In genomic region chr7:150356265-150356897, GRCh38 we compare ENCODE assay signal across 8 cellular contexts. TPM values are rescaled to one million over a fixed set of nuclear protein-coding genes. Genes with fewer than 3 reads are reported as not detected.
DNase-seq lines count a peak whose midpoint lies in the region; ATAC-seq and TF ChIP-seq lines count a peak whose summit lies in the region.

No MANE protein-coding gene starts in this region.

- H3K36me3 Mint-ChIP-seq in activated T-cell treated with anti-CD3 and anti-CD28 coated beads, Interleukin-2, amount 50 U/mL, for 24 hours (ENCODE audit: low read depth) = no peaks in the 10 kb centered on the region
- H3K36me3 Mint-ChIP-seq in activated B cell treated with CpG ODN at 0.5 μM for 24 hours (ENCODE audit: low read depth) = no peaks in the 10 kb centered on the region

- H3K9me3 Mint-ChIP-seq in activated T-cell treated with anti-CD3 and anti-CD28 coated beads, Interleukin-2, amount 50 U/mL, for 24 hours = no peaks in the 10 kb centered on the region
- no peaks in the 10 kb centered on the region for H3K9me3 Mint-ChIP-seq in activated B cell treated with CpG ODN at 0.5 μM for 24 hours

- peak overlapping the region; percentile 33 for H3K27ac Mint-ChIP-seq in activated T-cell treated with anti-CD3 and anti-CD28 coated beads, Interleukin-2, amount 50 U/mL, for 24 hours
- H3K27ac Mint-ChIP-seq in activated B cell treated with CpG ODN at 0.5 μM for 24 hours = no peak overlapping the region

- CTCF ChIA-PET in activated B cell treated with CpG ODN at 0.5 μM for 24 hours (lab: Charles Lee) = interaction anchor here (0.7 to 5.1 kb wide), 12 partner anchors 9 to 93 kb away, joined by 3 to 24 read pairs (median 5); a partner anchor contains a TSS

- no peak overlapping the region for H3K4me3 Mint-ChIP-seq in activated T-cell treated with anti-CD3 and anti-CD28 coated beads, Interleukin-2, amount 50 U/mL, for 24 hours
- no peak overlapping the region for H3K4me3 Mint-ChIP-seq in activated B cell treated with CpG ODN at 0.5 μM for 24 hours

- POLR2A ChIA-PET in activated B cell treated with CpG ODN at 0.5 μM for 24 hours (lab: Charles Lee) = interaction anchor here (0.6 to 3.4 kb wide), 7 partner anchors 9 to 63 kb away, joined by 3 to 34 read pairs (median 3); partner anchors contain the start of gene REPIN1

- H3K27me3 Mint-ChIP-seq in activated T-cell treated with anti-CD3 and anti-CD28 coated beads, Interleukin-2, amount 50 U/mL, for 24 hours = no peaks in the 10 kb centered on the region
- H3K27me3 Mint-ChIP-seq in activated B cell treated with CpG ODN at 0.5 μM for 24 hours = no peaks in the 10 kb centered on the region

- intact Hi-C loops in activated B cell treated with CpG ODN at 0.5 μM for 24 hours (cut with micrococcal nuclease) = loop anchor here (1.0 to 10.0 kb wide), 6 partner anchors 9 to 398 kb away; partner anchors contain the start of genes ACTR3C, LRRC61 and ZNF775

- H3K27me3 ChIP-seq in kidney epithelial cell (ENCODE audit: control insufficient read depth, insufficient read depth, low read length) = no peaks in the 10 kb centered on the region

- ATAC-seq in activated B cell treated with CpG ODN at 0.5 μM for 24 hours (ENCODE audit: low read depth) (peak; percentile 57), GM19023 (IDR thresholded peaks at IDR 0.05; ENCODE audit: unreplicated experiment) (no peak), GM18502 (IDR thresholded peaks at IDR 0.05; ENCODE audit: poor library complexity, unreplicated experiment) (no peak), GM21423 (IDR thresholded peaks at IDR 0.05; ENCODE audit: unreplicated experiment) (no peak)

- peak; percentile 31 for TF ChIP-seq CTCF in activated B cell treated with CpG ODN at 0.5 μM for 24 hours (IDR thresholded peaks at IDR 0.05)
- peak; percentile 61 for TF ChIP-seq CTCF in kidney epithelial cell (IDR thresholded peaks at IDR 0.05; ENCODE audit: insufficient read depth, low read length, poor library complexity, severe bottlenecking)

- H3K4me1 Mint-ChIP-seq in activated T-cell treated with anti-CD3 and anti-CD28 coated beads, Interleukin-2, amount 50 U/mL, for 24 hours (ENCODE audit: low read depth) = peaks cover 41% of the 10 kb centered on the region
- peaks cover 16% of the 10 kb centered on the region for H3K4me1 Mint-ChIP-seq in activated B cell treated with CpG ODN at 0.5 μM for 24 hours

- no peaks in the 10 kb centered on the region for H3K36me3 ChIP-seq in kidney epithelial cell (ENCODE audit: control insufficient read depth, insufficient read depth, low read length)

- no peak overlapping the region for H3K4me3 ChIP-seq in kidney epithelial cell (ENCODE audit: low read depth, low read length)

- DNase-seq in activated T-cell treated with anti-CD3 and anti-CD28 coated beads, Interleukin-2, amount 50 U/mL, for 24 hours = no peak
- DNase-seq in activated T-cell treated with anti-CD3 and anti-CD28 coated beads, Interleukin-2, amount 50 U/mL, for 48 hours = no peak
- peak; percentile 55 to 65 for DNase-seq in Kasumi-1 (lab: John Stamatoyannopoulos, UW)
- no peak for DNase-seq in activated B cell treated with CpG ODN at 0.5 μM for 24 hours
- DNase-seq in kidney epithelial cell (ENCODE audit: low read depth) = no peak

RNA-seq across cellular contexts. Expression of gene REPIN1, which starts 12.2 kb away (rescaled TPM):
- total RNA-seq in activated B cell treated with CpG ODN at 0.5 μM for 24 hours = 106 and 116 TPM in 2 replicates
- total RNA-seq in kidney epithelial cell = 144 and 150 TPM in 2 replicates

RNA-seq across cellular contexts. Expression of gene RARRES2, which starts 15.0 kb away (rescaled TPM):
- total RNA-seq in activated B cell treated with CpG ODN at 0.5 μM for 24 hours (not detected in 2 replicates), kidney epithelial cell (0.38 and 2.3 TPM in 2 replicates)

RNA-seq across cellular contexts. Expression of gene ZNF775, which starts 22.7 kb away (rescaled TPM):
- total RNA-seq in activated B cell treated with CpG ODN at 0.5 μM for 24 hours (8.0 and 8.8 TPM in 2 replicates), kidney epithelial cell (8.0 and 10.1 TPM in 2 replicates)

RNA-seq across cellular contexts. Expression of gene ACTR3C, which starts 33.0 kb away (rescaled TPM):
- total RNA-seq in activated B cell treated with CpG ODN at 0.5 μM for 24 hours (10.1 and 14.3 TPM in 2 replicates), kidney epithelial cell (3.3 and 4.0 TPM in 2 replicates)

RNA-seq across cellular contexts. Expression of gene LRRC61, which starts 33.2 kb away (rescaled TPM):
- total RNA-seq in activated B cell treated with CpG ODN at 0.5 μM for 24 hours (10.7 and 11.0 TPM in 2 replicates), kidney epithelial cell (63.4 and 70.8 TPM in 2 replicates)

Comparison
In these comparisons a context has a peak if more than half of its experiments do, and no peak if none do; other contexts are left out.
1. DNase-seq: peak in Kasumi-1 (2 of 2); none in activated T-cell treated with anti-CD3 and anti-CD28 coated beads, Interleukin-2, amount 50 U/mL, for 24 hours (single experiment), activated T-cell treated with anti-CD3 and anti-CD28 coated beads, Interleukin-2, amount 50 U/mL, for 48 hours (0 of 2), activated B cell treated with CpG ODN at 0.5 μM for 24 hours (single experiment) and kidney epithelial cell (single experiment).